ENCODE assay signal across 8 cellular contexts in the genomic region with DNA sequence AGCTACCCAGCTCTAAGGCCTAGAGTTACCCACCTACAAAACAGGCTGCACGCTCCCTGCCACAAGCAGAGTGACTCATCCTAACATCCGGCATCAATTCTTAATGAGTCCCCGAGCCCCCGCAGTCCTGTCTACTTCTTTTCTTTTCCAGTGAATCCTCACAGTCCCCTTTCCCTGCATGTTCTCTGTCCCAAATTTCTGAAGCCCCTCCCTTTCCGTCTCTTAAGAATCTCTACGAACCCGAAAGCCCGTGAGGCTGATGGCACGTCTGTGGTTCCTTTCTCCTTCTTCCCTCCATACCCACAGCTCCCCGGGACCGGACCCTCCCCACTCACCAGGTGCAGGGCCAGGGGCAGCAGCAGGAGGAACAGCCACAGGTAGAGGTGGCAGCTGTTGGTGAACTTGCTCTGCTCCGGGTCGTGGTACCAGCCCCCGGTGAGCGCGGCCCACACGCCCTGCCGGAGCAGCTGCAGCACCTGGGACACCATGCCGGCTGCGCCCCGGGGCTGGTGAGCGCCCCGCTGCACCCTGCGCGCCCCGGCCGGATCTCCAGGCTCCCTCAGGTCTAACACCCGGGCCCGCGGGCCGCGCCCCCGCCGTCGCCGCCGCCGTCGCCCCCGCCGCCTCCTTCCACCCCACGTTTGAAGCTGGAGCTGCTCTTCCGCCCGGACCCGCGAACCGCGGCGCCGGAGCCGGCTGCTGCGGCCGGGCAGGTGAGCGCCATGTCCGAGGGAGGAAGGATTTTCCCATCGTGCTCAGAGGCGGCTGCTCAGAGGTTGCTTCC. TPM values are rescaled to one million over a fixed set of nuclear protein-coding genes. Genes with fewer than 3 reads are reported as not detected.
A peak's percentile ranks its signal among the peaks of the same experiment; 100 is the strongest.
DNase-seq lines count a peak whose midpoint lies in the region; ATAC-seq and TF ChIP-seq lines count a peak whose summit lies in the region.

Gene PCNX2, minus strand, starts transcription at position 735 of the 784 bp plus-strand sequence. Its CDS starts 247 bp downstream, at position 488.

- no peaks in the 10 kb centered on the region for H4K20me1 ChIP-seq in DOHH2 (ENCODE audit: control insufficient read depth, insufficient read depth, low read depth, low read length)

- H3K27ac Mint-ChIP-seq in activated naive CD4-positive, alpha-beta T cell treated with anti-CD3 and anti-CD28 coated beads, Interleukin-2, amount 10 ng/mL, durations not matched to agents 7 days and 5 days, result peak within 1 kb of the TSS; percentile 89

- peak within 1 kb of the TSS; percentile 91 for H3K4me3 Mint-ChIP-seq in activated naive CD4-positive, alpha-beta T cell treated with anti-CD3 and anti-CD28 coated beads, Interleukin-2, amount 10 ng/mL, durations not matched to agents 7 days and 5 days

- H3K36me3 ChIP-seq in DOHH2 (ENCODE audit: control insufficient read depth, low read length) (no peaks in the 10 kb centered on the region), cardiac muscle cell (no peaks in the 10 kb centered on the region), upper lobe of left lung (no peaks in the 10 kb centered on the region)

- peaks cover 9% of the 10 kb centered on the region for H3K36me3 Mint-ChIP-seq in activated naive CD4-positive, alpha-beta T cell treated with anti-CD3 and anti-CD28 coated beads, Interleukin-2, amount 10 ng/mL, durations not matched to agents 7 days and 5 days

- H3K27me3 ChIP-seq in DOHH2 (ENCODE audit: control insufficient read depth, low read length) (no peaks in the 10 kb centered on the region), cardiac muscle cell (no peaks in the 10 kb centered on the region), upper lobe of left lung (peaks cover 0 to 5% (median 0%) of the 10 kb centered on the region in 4 donors)

- H3K9me3 ChIP-seq in DOHH2 (ENCODE audit: control insufficient read depth, insufficient read depth, low read length) (no peaks in the 10 kb centered on the region), cardiac muscle cell (ENCODE audit: low read depth) (no peaks in the 10 kb centered on the region), upper lobe of left lung (no peaks in the 10 kb centered on the region)

- WGBS in upper lobe of left lung, 2 donors, result 2 to 7% methylated on average over 14 to 27 of the region's 57 CpGs

- no peaks in the 10 kb centered on the region for H3K9me2 ChIP-seq in DOHH2 (replicated peaks; ENCODE audit: control insufficient read depth, low read length)

- TF ChIP-seq CTCF in DOHH2 (IDR thresholded peaks at IDR 0.05; ENCODE audit: low read depth, low read length, poor library complexity, severe bottlenecking), result no peak
- no peak for TF ChIP-seq CTCF in cardiac muscle cell (IDR thresholded peaks at IDR 0.05; ENCODE audit: low read depth, low read length)
- no peak for TF ChIP-seq CTCF in upper lobe of left lung (IDR thresholded peaks at IDR 0.05)

- TF ChIP-seq POLR2A in upper lobe of left lung (IDR thresholded peaks at IDR 0.05), result peak in 1 of 4 donors; percentile 31

- CTCF ChIA-PET in activated naive CD4-positive, alpha-beta T cell treated with anti-CD3 and anti-CD28 coated beads, Interleukin-2, amount 10 ng/mL, durations not matched to agents 7 days and 5 days (lab: Charles Lee), result interaction anchor here (1.0 to 1.4 kb wide), 3 partner anchors 10 to 17 kb away, joined by 3 to 6 read pairs (median 3); no protein-coding TSS in a partner anchor

- H3K4me2 ChIP-seq in DOHH2 (ENCODE audit: low read length), result peak within 1 kb of the TSS; percentile 80

- peak; percentile 52 for DNase-seq in Jurkat, Clone E6-1 (ENCODE audit: low read depth, low spot score)
- DNase-seq in SHP77 treated with DMSO at 0.1 percent for 48 hours (lab: John Stamatoyannopoulos, UW) (peak; percentile 18), cardiac muscle cell (ENCODE audit: low read depth in 1 of 2, low spot score in 1 of 2) (peak; percentile 55 to 65), posterior cingulate gyrus (peak; percentile 32 to 96 (median 72)), upper lobe of left lung (peak; percentile 58 to 91)
- DNase-seq in activated naive CD4-positive, alpha-beta T cell treated with anti-CD3 and anti-CD28 coated beads, Interleukin-2, amount 10 ng/mL, durations not matched to agents 7 days and 5 days, result peak; percentile 76

- H3K4me3 ChIP-seq in DOHH2 (ENCODE audit: low read length) (peak within 1 kb of the TSS; percentile 79), cardiac muscle cell (peak within 1 kb of the TSS; percentile 95), upper lobe of left lung (peak within 1 kb of the TSS; percentile 39 to 84 (median 70))
- peak within 1 kb of the TSS; percentile 83 for H3K4me3 ChIP-seq in Jurkat, Clone E6-1 (ENCODE audit: low read length)

- no peak for TF ChIP-seq EP300 in upper lobe of left lung (IDR thresholded peaks at IDR 0.05)

- ATAC-seq in GM21619 (IDR thresholded peaks at IDR 0.05; ENCODE audit: unreplicated experiment) (peak; percentile 96), upper lobe of left lung (ENCODE audit: low FRiP score in 2 of 2) (peak; percentile 76 to 81)

- peaks cover 12% of the 10 kb centered on the region for H3K79me2 ChIP-seq in DOHH2 (ENCODE audit: control insufficient read depth, low read length)

- intact Hi-C loops in posterior cingulate gyrus (cut with DNase I), result no loop called here

- 0 out of 2 replicates have a peak, but pooled peaks cover 2% of the 10 kb centered on the region for H3F3A ChIP-seq in DOHH2 (ENCODE audit: control insufficient read depth, insufficient read depth)

- H3K27ac ChIP-seq in DOHH2 (ENCODE audit: low read depth, low read length), result no peak within 1 kb of the TSS
- no peak within 1 kb of the TSS for H3K27ac ChIP-seq in cardiac muscle cell
- H3K27ac ChIP-seq in upper lobe of left lung, result peak within 1 kb of the TSS; percentile 44 to 66 (median 54)

- H3K9me3 Mint-ChIP-seq in activated naive CD4-positive, alpha-beta T cell treated with anti-CD3 and anti-CD28 coated beads, Interleukin-2, amount 10 ng/mL, durations not matched to agents 7 days and 5 days, result no peaks in the 10 kb centered on the region

- H3K4me1 ChIP-seq in DOHH2 (ENCODE audit: control insufficient read depth, low read length) (peaks cover 21% of the 10 kb centered on the region), cardiac muscle cell (ENCODE audit: low read depth) (no peaks in the 10 kb centered on the region), upper lobe of left lung (peaks cover 9 to 11% (median 10%) of the 10 kb centered on the region in 4 donors)

- H3K27me3 Mint-ChIP-seq in activated naive CD4-positive, alpha-beta T cell treated with anti-CD3 and anti-CD28 coated beads, Interleukin-2, amount 10 ng/mL, durations not matched to agents 7 days and 5 days, result no peaks in the 10 kb centered on the region

- peaks cover 40% of the 10 kb centered on the region for H3K4me1 Mint-ChIP-seq in activated naive CD4-positive, alpha-beta T cell treated with anti-CD3 and anti-CD28 coated beads, Interleukin-2, amount 10 ng/mL, durations not matched to agents 7 days and 5 days

RNA-seq across cellular contexts. Expression of gene PCNX2, which starts in this region (rescaled TPM):
- 12.3 TPM for polyA plus RNA-seq in Jurkat, Clone E6-1 (2012; ENCODE audit: insufficient read depth, insufficient read length)
- total RNA-seq in cardiac muscle cell, result 5.1 and 6.4 TPM in 2 replicates
- polyA plus RNA-seq in cardiac muscle cell, result 3.0 and 3.9 TPM in 2 replicates
- total RNA-seq in upper lobe of left lung, result 10 to 100 TPM in 3 of 6 donors, 1 to 10 TPM in 3; 8.2 to 27.2 (median 14.5) TPM

Comparison
In these comparisons a context has a peak if more than half of its experiments do, and no peak if none do; other contexts are left out.
1. H3K27ac ChIP-seq: peak in upper lobe of left lung (4 of 4); none in DOHH2 (single experiment) and cardiac muscle cell (single experiment).
2. DNase-seq: peak in every context shown above with its lines; median percentile 76 in activated naive CD4-positive, alpha-beta T cell treated with anti-CD3 and anti-CD28 coated beads, Interleukin-2, amount 10 ng/mL, durations not matched to agents 7 days and 5 days; 74 in upper lobe of left lung; 72 in posterior cingulate gyrus; 60 in cardiac muscle cell; 52 in Jurkat, Clone E6-1; 18 in SHP77 treated with DMSO at 0.1 percent for 48 hours.
3. Peak in every context shown above with its lines, with median percentiles within 50 percentile points of each other: H3K4me3 ChIP-seq.